19 cellular contexts compared by ENCODE assay signal in genomic region chr2:225597911-225598310, GRCh38.
"Had no signal": no experiment of that assay in that cellular context is flagged by ENCODE, and none has a peak within 500 bp of the region (broad histone marks: within the 10 kb centered on the region; RNA-seq: fewer than 3 reads in every experiment).

No MANE protein-coding gene starts in this region.

- H3K4me3 ChIP-seq: lung, prostate gland had no signal

- H3K27ac ChIP-seq: prostate gland had no signal

- H3K36me3 ChIP-seq: prostate gland had no signal

- ATAC-seq: activated T-cell treated with anti-CD3 and anti-CD28 coated beads, Interleukin-2, amount 50 U/mL, for 4 hours; left cardiac atrium; sciatic nerve had no signal

- DNase-seq: activated CD4-positive, alpha-beta T cell treated with anti-CD3 and anti-CD28 coated beads for 1 hour; activated CD4-positive, alpha-beta T cell treated with anti-CD3 and anti-CD28 coated beads, Interleukin-2, amount 50 U/mL, for 48 hours; activated gamma-delta T cell; activated naive CD8-positive, alpha-beta T cell treated with anti-CD3 and anti-CD28 coated beads, Interleukin-2, amount 10 ng/mL, durations not matched to agents 7 days and 5 days; activated T-cell treated with anti-CD3 and anti-CD28 coated beads, Interleukin-2, amount 50 U/mL, for 4 hours; aorta; central memory CD4-positive, alpha-beta T cell; effector memory CD4-positive, alpha-beta T cell; glutamatergic neuron; left cardiac atrium; naive B cell; occipital lobe; stimulated activated CD4-positive, alpha-beta T cell treated with anti-CD3 and anti-CD28 coated beads, Interleukin-12 subunit alpha, Interleukin-12 subunit beta, amount 100 ng/mL, for 4 hours; stimulated activated CD4-positive, alpha-beta T cell treated with anti-CD3 and anti-CD28 coated beads, Interleukin-2, amount 100 ng/mL, for 48 hours; stimulated activated naive CD4-positive, alpha-beta T cell treated with Interleukin-2 at 50 U/mL for 16 hours; T-helper 9 cell had no signal

- H3K9me3 ChIP-seq: prostate gland had no signal

- H3K4me1 ChIP-seq: prostate gland had no signal
